Comparison of ENCODE assay signal across 2 cellular contexts in genomic region chr19:28284389-28284788, GRCh38.
TF ChIP-seq lines count a peak whose summit lies in the region.

No MANE protein-coding gene starts in this region.

TF ChIP-seq in HepG2, 621 proteins besides CTCF, POLR2A, EP300 and RAD21:
- TF ChIP-seq ZNF407 (CRISPR knock-in tag; IDR thresholded peaks at IDR 0.05; ENCODE audit: not compliant biosample characterization) (no peak), KMT2A (CRISPR knock-in tag; IDR thresholded peaks at IDR 0.05) (no peak), RERE (CRISPR knock-in tag; IDR thresholded peaks at IDR 0.05; ENCODE audit: low read depth) (no peak), PCBP2 (optimal IDR thresholded peaks at IDR 0.05; ENCODE audit: low read depth, low read length, poor library complexity, severe bottlenecking) (peak; percentile 39), ARHGAP35 (CRISPR knock-in tag; IDR thresholded peaks at IDR 0.05; ENCODE audit: borderline replicate concordance) (no peak)

TF ChIP-seq in HEK293, 187 proteins besides CTCF, POLR2A, EP300 and RAD21 (continued from another document):
- TF ChIP-seq ZNF148 (tag by site-specific recombination; IDR thresholded peaks at IDR 0.05; ENCODE audit: borderline replicate concordance) (0 out of 2 replicates have a peak, but pooled peaks have one; percentile 45), SALL2 (tag by site-specific recombination; IDR thresholded peaks at IDR 0.05; ENCODE audit: borderline replicate concordance) (0 out of 2 replicates have a peak, but pooled peaks have one; percentile 44), ZFP3 (tag by site-specific recombination; IDR thresholded peaks at IDR 0.05; ENCODE audit: low read depth) (no peak), ZNF488 (tag by site-specific recombination; IDR thresholded peaks at IDR 0.05) (0 out of 2 replicates have a peak, but pooled peaks have one; percentile 54), PRDM1 (tag by site-specific recombination; IDR thresholded peaks at IDR 0.05) (0 out of 2 replicates have a peak, but pooled peaks have one; percentile 8), ZNF473 (tag by site-specific recombination; IDR thresholded peaks at IDR 0.05) (peak; percentile 89), ZNF777 (tag by site-specific recombination; IDR thresholded peaks at IDR 0.05; ENCODE audit: borderline replicate concordance) (peak; percentile 42; the same call in 1 of the 2 replicates), ZNF791 (tag by site-specific recombination; IDR thresholded peaks at IDR 0.05) (0 out of 2 replicates have a peak, but pooled peaks have one; percentile 24), PRDM2 (tag by site-specific recombination; IDR thresholded peaks at IDR 0.05; ENCODE audit: borderline replicate concordance) (no peak), ZBTB44 (tag by site-specific recombination; IDR thresholded peaks at IDR 0.05) (no peak)
